1 cellular context compared by ENCODE assay signal in genomic region chr7:98213874-98214810, GRCh38.
TF ChIP-seq lines count a peak whose summit lies in the region.

No MANE protein-coding gene starts in this region.

TF ChIP-seq in GM12878, 131 proteins besides CTCF, POLR2A, EP300 and RAD21:
- no peak for TF ChIP-seq TBL1XR1 (IDR thresholded peaks at IDR 0.05; ENCODE audit: low read depth, low read length)
- TF ChIP-seq ATF2 (IDR thresholded peaks at IDR 0.05; ENCODE audit: low read length) = no peak
- TF ChIP-seq CUX1 (IDR thresholded peaks at IDR 0.05; ENCODE audit: insufficient replicate concordance, low read depth, low read length) = no peak
- no peak for TF ChIP-seq ZNF687 (IDR thresholded peaks at IDR 0.05)
- no peak for TF ChIP-seq SIX5 (IDR thresholded peaks at IDR 0.05; ENCODE audit: low read depth, low read length, severe bottlenecking)
- no peak for TF ChIP-seq STAT1 (conservative IDR thresholded peaks at IDR 0.05)
- no peak for TF ChIP-seq RBBP5 (conservative IDR thresholded peaks at IDR 0.05)
- no peak for TF ChIP-seq RCOR1 (conservative IDR thresholded peaks at IDR 0.05; ENCODE audit: low read depth, low read length)
- no peak for TF ChIP-seq RAD51 (IDR thresholded peaks at IDR 0.05)
- no peak for TF ChIP-seq YBX1 (IDR thresholded peaks at IDR 0.05)
- TF ChIP-seq NFXL1 (IDR thresholded peaks at IDR 0.05; ENCODE audit: borderline replicate concordance) = no peak
- TF ChIP-seq CHD2 (IDR thresholded peaks at IDR 0.05; ENCODE audit: borderline replicate concordance, low read depth, low read length) = no peak
- TF ChIP-seq HDAC6 (IDR thresholded peaks at IDR 0.05; ENCODE audit: unreplicated experiment) = no peak
- no peak for TF ChIP-seq NKRF (conservative IDR thresholded peaks at IDR 0.05)
